In genomic region chr17:8900626-8901585, GRCh38 we compare ENCODE assay signal across 13 cellular contexts. TPM values are rescaled to one million over a fixed set of nuclear protein-coding genes. Genes with fewer than 3 reads are reported as not detected.
DNase-seq lines count a peak whose midpoint lies in the region; TF ChIP-seq lines count a peak whose summit lies in the region.
"Had no signal": no experiment of that assay in that cellular context is flagged by ENCODE, and none has a peak within 500 bp of the region (broad histone marks: within the 10 kb centered on the region; RNA-seq: fewer than 3 reads in every experiment).

No MANE protein-coding gene starts in this region.

- no peaks in the 10 kb centered on the region for H4K20me1 ChIP-seq in OCI-LY7 (ENCODE audit: insufficient read depth, low read length)

- no peak overlapping the region for H3K9ac ChIP-seq in iPS-20b (ENCODE audit: low read depth, low read length)

- H3K9me3 ChIP-seq in OCI-LY7 (ENCODE audit: low read length) (no peaks in the 10 kb centered on the region), iPS-20b (ENCODE audit: insufficient read depth, low read depth, low read length) (no peaks in the 10 kb centered on the region)

- CTCF ChIA-PET in OCI-LY7 (lab: Charles Lee; ENCODE audit: unreplicated experiment), result no interaction called here

- TF ChIP-seq CTCF in OCI-LY7 (conservative IDR thresholded peaks at IDR 0.05; ENCODE audit: low read length), result peak; percentile 30; the same call in 1 of the 2 replicates

- peak; percentile 51 for DNase-seq in CMK (ENCODE audit: low read depth)
- peak; percentile 26 for DNase-seq in GM19238 (ENCODE audit: insufficient read length, low spot score)
- no peak for DNase-seq in OCI-LY7 (ENCODE audit: low spot score)
- no peak for DNase-seq in stimulated activated CD4-positive, alpha-beta T cell treated with anti-CD3 and anti-CD28 coated beads, Interleukin-15, amount 100 ng/mL, for 24 hours
- no peak for DNase-seq in ACHN
- no peak for DNase-seq in NCI-H345 treated with DMSO at 0.1 percent for 48 hours (lab: John Stamatoyannopoulos, UW; ENCODE audit: unreplicated experiment)
- no peak for DNase-seq in COLO829 (ENCODE audit: low spot score)
- DNase-seq: NCI-H2029 had no signal

- no peaks in the 10 kb centered on the region for H3K27me3 ChIP-seq in iPS-20b (ENCODE audit: insufficient read depth, low read length)

- peak overlapping the region; percentile 65 for H2AFZ ChIP-seq in OCI-LY7 (ENCODE audit: low read length)

- H3K79me2 ChIP-seq in OCI-LY7 (ENCODE audit: insufficient read depth, low read depth, low read length), result no peaks in the 10 kb centered on the region

- peak overlapping the region; percentile 19 for H3K4me2 ChIP-seq in OCI-LY7 (ENCODE audit: low read length)
- H3K4me2 ChIP-seq: smooth muscle cell had no signal

- no peaks in the 10 kb centered on the region for H3K9me2 ChIP-seq in OCI-LY7 (ENCODE audit: insufficient read depth, low read length)

- H3K4me3 ChIP-seq in OCI-LY7 (ENCODE audit: low read depth, low read length, poor library complexity, severe bottlenecking) (no peak overlapping the region), iPS-20b (ENCODE audit: low read length) (peak overlapping the region; percentile 39; the same call in 1 of the 2 replicates)
- H3K4me3 ChIP-seq: smooth muscle cell had no signal

- H3K36me3 ChIP-seq in OCI-LY7 (ENCODE audit: insufficient read depth, low read length), result no peaks in the 10 kb centered on the region
- H3K36me3 ChIP-seq in iPS-20b (ENCODE audit: insufficient read depth, low read depth, low read length), result no peaks in the 10 kb centered on the region

- intact Hi-C loops in OCI-LY7 (cut with micrococcal nuclease; ENCODE audit: unreplicated experiment), result no loop called here

- POLR2A ChIA-PET in OCI-LY7 (lab: Charles Lee), result interaction anchor here (0.5 to 1.9 kb wide), 6 partner anchors 11 to 1185 kb away, joined by 3 to 5 read pairs (median 4); no protein-coding TSS in a partner anchor

- H3K27ac ChIP-seq in OCI-LY7 (ENCODE audit: low read depth, low read length, poor library complexity, severe bottlenecking) (no peak overlapping the region), iPS-20b (ENCODE audit: low read length) (no peak overlapping the region)
- H3K27ac ChIP-seq: HL-60, RWPE1 had no signal

- H3K4me1 ChIP-seq in OCI-LY7 (ENCODE audit: insufficient read depth, low read length, poor library complexity, severe bottlenecking) (peaks cover 37% of the 10 kb centered on the region), iPS-20b (ENCODE audit: insufficient read depth, low read length) (peaks cover 8% of the 10 kb centered on the region; the same call in 1 of the 2 replicates)

- no TSS peak for BruUV-seq in OCI-LY7 (replicated peaks; lab: Mats Ljungman, UMichigan)

- in situ Hi-C loops in ACHN (cut with HindIII; ENCODE audit: low pct_ligation_motif_present, low pct_unique_long_range_greater_than_20kb, low sequenced_read_pairs), result no loop called here

RNA-seq across cellular contexts. Expression of gene PIK3R6, which starts 33.4 kb away (rescaled TPM):
- total RNA-seq in OCI-LY7 (2014; rRNA removed; shearing (Covaris generic)), result not detected in 2 replicates
- total RNA-seq in OCI-LY7 (2022), result not detected in 2 replicates
- total RNA-seq: Daoy, smooth muscle cell had no signal

Comparison
In these comparisons a context has a peak if more than half of its experiments do, and no peak if none do; other contexts are left out.
1. DNase-seq: peak in CMK (single experiment) and GM19238 (single experiment); none in OCI-LY7 (single experiment), stimulated activated CD4-positive, alpha-beta T cell treated with anti-CD3 and anti-CD28 coated beads, Interleukin-15, amount 100 ng/mL, for 24 hours (single experiment), ACHN (single experiment), NCI-H345 treated with DMSO at 0.1 percent for 48 hours (single experiment) and COLO829 (single experiment).